ENCODE assay signal across 1 cellular context in genomic region chr10:95693668-95694534, GRCh38.
TF ChIP-seq lines count a peak whose summit lies in the region.

TSS of gene TCTN3 (minus strand) at chr10:95693927. CDS start at chr10:95693899, 28 bp downstream.

TF ChIP-seq in HepG2, 621 proteins besides CTCF, POLR2A, EP300 and RAD21 (continued from another document and continues in another):
- TF ChIP-seq GMEB2 (CRISPR knock-in tag; IDR thresholded peaks at IDR 0.05; ENCODE audit: low read depth) = peak; percentile 72
- peak; percentile 43; the same call in 1 of the 2 replicates for TF ChIP-seq GATAD2A (CRISPR knock-in tag; IDR thresholded peaks at IDR 0.05)
- peak; percentile 70 for TF ChIP-seq KMT2A (CRISPR knock-in tag; IDR thresholded peaks at IDR 0.05)
- TF ChIP-seq KDM1A (CRISPR knock-in tag; IDR thresholded peaks at IDR 0.05) = peak; percentile 97
- TF ChIP-seq PBX3 (CRISPR knock-in tag; IDR thresholded peaks at IDR 0.05; ENCODE audit: borderline replicate concordance) = no peak
- no peak for TF ChIP-seq CHD2 (IDR thresholded peaks at IDR 0.05; ENCODE audit: low read depth, low read length)
- TF ChIP-seq TAF1 (CRISPR knock-in tag; IDR thresholded peaks at IDR 0.05) = peak; percentile 72
- no peak for TF ChIP-seq NONO (IDR thresholded peaks at IDR 0.05)
- peak; percentile 39; the same call in 1 of the 2 replicates for TF ChIP-seq NONO (CRISPR knock-in tag; conservative IDR thresholded peaks at IDR 0.05)
- no peak for TF ChIP-seq REXO4 (CRISPR knock-in tag; IDR thresholded peaks at IDR 0.05; ENCODE audit: borderline replicate concordance)
- TF ChIP-seq ZMAT3 (CRISPR knock-in tag; conservative IDR thresholded peaks at IDR 0.05) = 0 out of 2 replicates have a peak, but pooled peaks have one; percentile 36
- TF ChIP-seq RFX1 (IDR thresholded peaks at IDR 0.05) = peak; percentile 94
- TF ChIP-seq RBM22 (optimal IDR thresholded peaks at IDR 0.05; ENCODE audit: low read length) = no peak
- TF ChIP-seq DR1 (CRISPR knock-in tag; IDR thresholded peaks at IDR 0.05) = peak; percentile 76; the same call in 1 of the 2 replicates
- TF ChIP-seq ZNF552 (CRISPR knock-in tag; IDR thresholded peaks at IDR 0.05; ENCODE audit: borderline replicate concordance) = no peak
- peak; percentile 95 for TF ChIP-seq ADNP (CRISPR knock-in tag; IDR thresholded peaks at IDR 0.05)
- TF ChIP-seq REST (IDR thresholded peaks at IDR 0.05; ENCODE audit: borderline replicate concordance in 1 of 2, low read depth in 1 of 2, low read length in 2 of 2) = no peak
- TF ChIP-seq NR0B2 (CRISPR knock-in tag; IDR thresholded peaks at IDR 0.05) = 0 out of 2 replicates have a peak, but pooled peaks have one; percentile 45
- TF ChIP-seq ZSCAN31 (CRISPR knock-in tag; IDR thresholded peaks at IDR 0.05; ENCODE audit: low read depth) = no peak
- no peak for TF ChIP-seq JUN (CRISPR knock-in tag; IDR thresholded peaks at IDR 0.05)
- peak; percentile 61; the same call in 1 of the 2 replicates for TF ChIP-seq SMC3 (IDR thresholded peaks at IDR 0.05; ENCODE audit: low read length)
- peak; percentile 22 for TF ChIP-seq BCL6 (CRISPR knock-in tag; IDR thresholded peaks at IDR 0.05)
- TF ChIP-seq TRIM24 (CRISPR knock-in tag; IDR thresholded peaks at IDR 0.05) = no peak
- TF ChIP-seq REPIN1 (CRISPR knock-in tag; IDR thresholded peaks at IDR 0.05; ENCODE audit: borderline replicate concordance, low read depth) = peak; percentile 94
- TF ChIP-seq E2F1 (CRISPR knock-in tag; IDR thresholded peaks at IDR 0.05) = no peak
- TF ChIP-seq ZNF678 (CRISPR knock-in tag; IDR thresholded peaks at IDR 0.05) = no peak
- TF ChIP-seq ZNF468 (CRISPR knock-in tag; IDR thresholded peaks at IDR 0.05) = no peak
- no peak for TF ChIP-seq ZKSCAN5 (CRISPR knock-in tag; IDR thresholded peaks at IDR 0.05)
- TF ChIP-seq ZNF326 (CRISPR knock-in tag; IDR thresholded peaks at IDR 0.05; ENCODE audit: borderline replicate concordance) = no peak; the same call in 1 of the 2 replicates
- no peak for TF ChIP-seq ZNF550 (CRISPR knock-in tag; IDR thresholded peaks at IDR 0.05; ENCODE audit: borderline replicate concordance)
- 0 out of 2 replicates have a peak, but pooled peaks have one; percentile 20 for TF ChIP-seq NFAT5 (CRISPR knock-in tag; IDR thresholded peaks at IDR 0.05)
- TF ChIP-seq MIER3 (CRISPR knock-in tag; IDR thresholded peaks at IDR 0.05; ENCODE audit: borderline replicate concordance) = peak; percentile 49; the same call in 1 of the 2 replicates
- TF ChIP-seq ZNF296 (CRISPR knock-in tag; conservative IDR thresholded peaks at IDR 0.05) = no peak
- peak; percentile 85 for TF ChIP-seq SIN3A (IDR thresholded peaks at IDR 0.05; ENCODE audit: borderline replicate concordance, low read depth, low read length)
- no peak for TF ChIP-seq ZXDC (CRISPR knock-in tag; IDR thresholded peaks at IDR 0.05)
- TF ChIP-seq POLR2G (IDR thresholded peaks at IDR 0.05; ENCODE audit: low read depth, low read length) = peak; percentile 75
- TF ChIP-seq ZBTB7A (CRISPR knock-in tag; IDR thresholded peaks at IDR 0.05) = no peak
- TF ChIP-seq HINFP (CRISPR knock-in tag; IDR thresholded peaks at IDR 0.05; ENCODE audit: low read depth) = no peak; the same call in 1 of the 2 replicates
- TF ChIP-seq TIGD3 (CRISPR knock-in tag; IDR thresholded peaks at IDR 0.05; ENCODE audit: borderline replicate concordance) = no peak
- TF ChIP-seq LCORL (IDR thresholded peaks at IDR 0.05) = no peak
- peak; percentile 84 for TF ChIP-seq LCORL (CRISPR knock-in tag; IDR thresholded peaks at IDR 0.05)
- TF ChIP-seq ATF7-NPFF (CRISPR knock-in tag; IDR thresholded peaks at IDR 0.05; ENCODE audit: low read depth) = 0 out of 2 replicates have a peak, but pooled peaks have one; percentile 43
- no peak for TF ChIP-seq ZNF776 (CRISPR knock-in tag; IDR thresholded peaks at IDR 0.05)
- 0 out of 2 replicates have a peak, but pooled peaks have one; percentile 30 for TF ChIP-seq ZNF264 (CRISPR knock-in tag; IDR thresholded peaks at IDR 0.05)
- TF ChIP-seq ARNTL (CRISPR knock-in tag; IDR thresholded peaks at IDR 0.05) = peak; percentile 67; the same call in 1 of the 2 replicates
- TF ChIP-seq ZNF567 (CRISPR knock-in tag; IDR thresholded peaks at IDR 0.05; ENCODE audit: borderline replicate concordance) = no peak
- TF ChIP-seq CAMTA2 (CRISPR knock-in tag; IDR thresholded peaks at IDR 0.05; ENCODE audit: borderline replicate concordance) = no peak
- 0 out of 2 replicates have a peak, but pooled peaks have one; percentile 24 for TF ChIP-seq ZNF792 (CRISPR knock-in tag; IDR thresholded peaks at IDR 0.05)
